In the genomic region with DNA sequence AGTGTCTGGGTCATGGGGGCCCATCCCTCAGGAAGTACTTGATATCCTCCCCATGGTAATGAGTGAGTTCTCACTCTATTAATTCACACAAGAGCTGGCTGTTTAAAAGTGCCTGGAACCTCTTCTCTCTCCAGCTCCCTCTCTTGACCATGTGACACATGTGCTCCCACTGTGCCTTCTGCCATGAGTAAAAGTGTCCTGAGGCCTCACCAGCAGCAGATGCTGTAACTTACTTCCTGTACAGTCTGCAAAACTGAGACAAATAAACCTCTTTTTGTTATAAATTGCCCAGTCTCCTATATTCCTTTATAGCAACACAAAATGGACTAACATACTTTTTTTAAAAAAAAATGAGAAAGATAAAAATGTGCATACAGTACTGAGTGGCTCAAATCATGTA, we compare ENCODE assay signal across 33 cellular contexts. TPM values are rescaled to one million over a fixed set of nuclear protein-coding genes. Genes with fewer than 3 reads are reported as not detected.
DNase-seq lines count a peak whose midpoint lies in the region; ATAC-seq, FAIRE-seq and TF ChIP-seq lines count a peak whose summit lies in the region.
"Had no signal": no experiment of that assay in that cellular context is flagged by ENCODE, and none has a peak within 500 bp of the region (broad histone marks: within the 10 kb centered on the region; RNA-seq: fewer than 3 reads in every experiment).

No MANE protein-coding gene starts in this region.

- H3K79me2 ChIP-seq in HepG2 (ENCODE audit: insufficient read depth, low read length): peaks cover 95% of the 10 kb centered on the region

- H4K20me1 ChIP-seq in HepG2 (ENCODE audit: insufficient read depth, low read length): peaks cover 96% of the 10 kb centered on the region

- no peaks in the 10 kb centered on the region for H3K27me3 Mint-ChIP-seq in central memory CD8-positive, alpha-beta T cell
- H3K27me3 Mint-ChIP-seq in type B pancreatic cell (no peaks in the 10 kb centered on the region), T-cell (no peaks in the 10 kb centered on the region)
- H3K27me3 Mint-ChIP-seq: activated B cell treated with CpG ODN at 0.5 μM for 24 hours; dendritic cell treated with granulocyte-macrophage colony-stimulating factor and Interleukin-4, amounts not matched to agents 40 ng/mL and 50 ng/mL, for 4 days; naive thymus-derived CD8-positive, alpha-beta T cell had no signal

- TSS peak; percentile 22 for BruUV-seq in HepG2 (replicated peaks; lab: Mats Ljungman, UMichigan)

- no peak overlapping the region for H3K4me2 ChIP-seq in HepG2 (ENCODE audit: low read depth, low read length)
- H3K4me2 ChIP-seq: KMS-11 had no signal

- TF ChIP-seq RAD21 in HepG2 (CRISPR knock-in tag; IDR thresholded peaks at IDR 0.05): no peak
- no peak for TF ChIP-seq RAD21 in Ishikawa (IDR thresholded peaks at IDR 0.05; ENCODE audit: low read depth)

- H3K4me1 ChIP-seq in HepG2 (ENCODE audit: insufficient read depth, low read length): peaks cover 42% of the 10 kb centered on the region
- H3K4me1 ChIP-seq in right lobe of liver: peaks cover 0 to 16% (median 6%) of the 10 kb centered on the region in 4 donors
- H3K4me1 ChIP-seq in kidney (ENCODE audit: control insufficient read depth in 1 of 2, insufficient read depth in 1 of 2, low read depth in 1 of 2, low read length in 2 of 2): peaks cover 3 to 5% of the 10 kb centered on the region in 2 donors

- peaks cover 34% of the 10 kb centered on the region for H3K36me3 Mint-ChIP-seq in central memory CD8-positive, alpha-beta T cell (ENCODE audit: insufficient read depth)
- H3K36me3 Mint-ChIP-seq in type B pancreatic cell (peaks cover 26% of the 10 kb centered on the region), T-cell (peaks cover 44% of the 10 kb centered on the region)

- peaks cover 54% of the 10 kb centered on the region for H3K4me1 Mint-ChIP-seq in central memory CD8-positive, alpha-beta T cell
- H3K4me1 Mint-ChIP-seq in type B pancreatic cell (ENCODE audit: unreplicated experiment) (peaks cover 25% of the 10 kb centered on the region), T-cell (peaks cover 58 to 63% (median 62%) of the 10 kb centered on the region in 3 donors)

- H3K4me3 ChIP-seq in HepG2 (replicated peaks in 1 of 3; ENCODE audit: insufficient read depth in 1 of 3, low read depth in 2 of 3, low read length in 3 of 3) (no peak overlapping the region), right lobe of liver (no peak overlapping the region), kidney (ENCODE audit: low read length in 2 of 2) (no peak overlapping the region)
- H3K4me3 ChIP-seq: body of pancreas, esophagus squamous epithelium, heart right ventricle, lower lobe of right lung, MG63, psoas muscle, sigmoid colon, tibial artery had no signal

- H3K36me3 ChIP-seq in HepG2 (replicated peaks in 1 of 2; ENCODE audit: control insufficient read depth in 1 of 2, insufficient read depth in 2 of 2, low read length in 2 of 2): peaks cover 6 to 50% of the 10 kb centered on the region in 2 experiments
- H3K36me3 ChIP-seq in right lobe of liver: peaks cover 0 to 19% (median 4%) of the 10 kb centered on the region in 4 donors
- H3K36me3 ChIP-seq in kidney (ENCODE audit: control insufficient read depth in 1 of 2, insufficient read depth in 2 of 2, low read length in 2 of 2): peaks cover 0 to 8% of the 10 kb centered on the region in 2 donors

- DNase-seq in HepG2 (ENCODE audit: low spot score) (peak; percentile 13), right lobe of liver (no peak), type B pancreatic cell (ENCODE audit: extremely low spot score, unreplicated experiment) (no peak), kidney (no peak), T-cell (no peak)
- no peak for DNase-seq in central memory CD8-positive, alpha-beta T cell (ENCODE audit: low spot score in 2 of 2)
- DNase-seq: activated B cell treated with CpG ODN at 0.5 μM for 24 hours; activated CD4-positive, alpha-beta T cell treated with anti-CD3 and anti-CD28 coated beads, Interleukin-2, amount 50 U/mL, for 48 hours; activated naive CD4-positive, alpha-beta T cell treated with anti-CD3 and anti-CD28 coated beads for 36 hours; body of pancreas; COR-L47; DMS79 treated with DMSO at 0.1 percent for 48 hours; esophagus squamous epithelium; foreskin keratinocyte; GDM1; heart right ventricle; lower lobe of right lung; MG63; naive thymus-derived CD8-positive, alpha-beta T cell; NCI-H1417; NCI-H2081; NCI-H345; psoas muscle; sigmoid colon; stimulated activated CD4-positive, alpha-beta T cell treated with anti-CD3 and anti-CD28 coated beads, Interleukin-12 subunit alpha, Interleukin-12 subunit beta, amount 100 ng/mL, for 4 hours; stimulated activated CD4-positive, alpha-beta T cell treated with anti-CD3 and anti-CD28 coated beads, Interleukin-2, amount 100 ng/mL, for 48 hours; SW 1271; T1000; tibial artery had no signal

- H3K9me3 Mint-ChIP-seq in central memory CD8-positive, alpha-beta T cell: no peaks in the 10 kb centered on the region
- H3K9me3 Mint-ChIP-seq in type B pancreatic cell (no peaks in the 10 kb centered on the region), T-cell (no peaks in the 10 kb centered on the region)
- H3K9me3 Mint-ChIP-seq: activated B cell treated with CpG ODN at 0.5 μM for 24 hours; activated naive CD4-positive, alpha-beta T cell treated with anti-CD3 and anti-CD28 coated beads for 36 hours; dendritic cell treated with granulocyte-macrophage colony-stimulating factor and Interleukin-4, amounts not matched to agents 40 ng/mL and 50 ng/mL, for 4 days; naive thymus-derived CD8-positive, alpha-beta T cell had no signal

- H3K9ac ChIP-seq in HepG2 (ENCODE audit: insufficient read depth, low read depth, low read length): no peak overlapping the region
- H3K9ac ChIP-seq in kidney (ENCODE audit: low read length in 2 of 2): no peak overlapping the region
- H3K9ac ChIP-seq: KMS-11 had no signal

- H2AFZ ChIP-seq in HepG2 (ENCODE audit: low read length): no peak overlapping the region

- intact Hi-C loops in HepG2 (cut with micrococcal nuclease; ENCODE audit: unreplicated experiment) (no loop called here), right lobe of liver (cut with DNase I) (no loop called here), kidney (cut with DNase I) (no loop called here)

- in situ Hi-C loops in HepG2 (cut with HindIII; ENCODE audit: extremely low pct_ligation_motif_present, low pct_unique_long_range_greater_than_20kb): no loop called here

- TF ChIP-seq POLR2A in HepG2 (IDR thresholded peaks at IDR 0.05; ENCODE audit: insufficient read depth in 1 of 2, low read depth in 2 of 2, low read length in 2 of 2) (no peak), right lobe of liver (IDR thresholded peaks at IDR 0.05) (no peak)

- CTCF ChIA-PET in HepG2 (lab: Yijun Ruan, JAX; ENCODE audit: low intra/inter-chr PET ratio, low total read pairs) (no interaction called here), T-cell (lab: Charles Lee) (interaction anchor here in 1 of 2 donors (0.5 kb wide), 1 partner anchor 8 kb away, joined by 3 read pairs; no protein-coding TSS in a partner anchor)

- ATAC-seq in HepG2 (peak; percentile 37), right lobe of liver (no peak), T-cell (replicated peaks in 1 of 4) (no peak)
- ATAC-seq in central memory CD8-positive, alpha-beta T cell (replicated peaks; ENCODE audit: extremely low read depth, poor library complexity, severe bottlenecking): no peak
- ATAC-seq: body of pancreas; foreskin keratinocyte; lower lobe of right lung; naive thymus-derived CD8-positive, alpha-beta T cell; psoas muscle had no signal

- no peak overlapping the region for H3K4me3 Mint-ChIP-seq in central memory CD8-positive, alpha-beta T cell
- no peak overlapping the region for H3K4me3 Mint-ChIP-seq in type B pancreatic cell
- no peak overlapping the region for H3K4me3 Mint-ChIP-seq in T-cell
- H3K4me3 Mint-ChIP-seq: activated B cell treated with CpG ODN at 0.5 μM for 24 hours; activated naive CD4-positive, alpha-beta T cell treated with anti-CD3 and anti-CD28 coated beads for 36 hours; dendritic cell treated with granulocyte-macrophage colony-stimulating factor and Interleukin-4, amounts not matched to agents 40 ng/mL and 50 ng/mL, for 4 days had no signal

- POLR2A ChIA-PET in HepG2 (lab: Yijun Ruan, JAX) (interaction anchor here (2.3 kb wide), 1 partner anchor 24 kb away, joined by 10 read pairs; a partner anchor contains a TSS), T-cell (lab: Charles Lee) (no interaction called here)

- TF ChIP-seq CTCF in HepG2 (CRISPR knock-in tag; IDR thresholded peaks at IDR 0.05) (no peak), right lobe of liver (IDR thresholded peaks at IDR 0.05) (no peak), type B pancreatic cell (conservative IDR thresholded peaks at IDR 0.05) (no peak), kidney (IDR thresholded peaks at IDR 0.05; ENCODE audit: borderline replicate concordance, extremely low read depth, insufficient read depth) (no peak)

- H3K27me3 ChIP-seq in HepG2 (ENCODE audit: control insufficient read depth in 1 of 2, insufficient read depth in 2 of 2, low read length in 2 of 2) (no peaks in the 10 kb centered on the region), right lobe of liver (no peaks in the 10 kb centered on the region)
- H3K27me3 ChIP-seq: body of pancreas, esophagus squamous epithelium, foreskin keratinocyte, heart right ventricle, MG63, sigmoid colon, tibial artery had no signal

- H3K27ac ChIP-seq in HepG2 (ENCODE audit: extremely low read length, insufficient read depth, low read length): no peak overlapping the region
- H3K27ac ChIP-seq in right lobe of liver: no peak overlapping the region
- no peak overlapping the region for H3K27ac ChIP-seq in kidney (ENCODE audit: low read depth in 2 of 2, low read length in 2 of 2)
- H3K27ac ChIP-seq: body of pancreas, esophagus squamous epithelium, foreskin keratinocyte, heart right ventricle, KMS-11, lower lobe of right lung, psoas muscle, sigmoid colon, tibial artery had no signal

- no peak for FAIRE-seq in HepG2 (lab: Jason Lieb, UNC)
- FAIRE-seq in kidney (lab: Jason Lieb, UNC): no peak
- FAIRE-seq: RCC 7860 had no signal

- peak overlapping the region; percentile 19 for H3K27ac Mint-ChIP-seq in central memory CD8-positive, alpha-beta T cell (ENCODE audit: low read depth)
- peak overlapping the region; percentile 31 for H3K27ac Mint-ChIP-seq in type B pancreatic cell
- H3K27ac Mint-ChIP-seq in T-cell: no peak overlapping the region
- H3K27ac Mint-ChIP-seq: activated B cell treated with CpG ODN at 0.5 μM for 24 hours; activated naive CD4-positive, alpha-beta T cell treated with anti-CD3 and anti-CD28 coated beads for 36 hours; dendritic cell treated with granulocyte-macrophage colony-stimulating factor and Interleukin-4, amounts not matched to agents 40 ng/mL and 50 ng/mL, for 4 days had no signal

- no peaks in the 10 kb centered on the region for H3K9me3 ChIP-seq in HepG2 (ENCODE audit: low read length)
- no peaks in the 10 kb centered on the region for H3K9me3 ChIP-seq in right lobe of liver
- H3K9me3 ChIP-seq in kidney (ENCODE audit: control insufficient read depth in 1 of 2, low read length in 2 of 2): no peaks in the 10 kb centered on the region
- H3K9me3 ChIP-seq: body of pancreas, esophagus squamous epithelium, heart right ventricle, lower lobe of right lung, MG63, psoas muscle, sigmoid colon, tibial artery had no signal

- TF ChIP-seq EP300 in HepG2 (IDR thresholded peaks at IDR 0.05; ENCODE audit: low read depth in 2 of 2, low read length in 2 of 2) (no peak), HepG2 (CRISPR knock-in tag; IDR thresholded peaks at IDR 0.05; ENCODE audit: borderline replicate concordance) (no peak), Ishikawa (IDR thresholded peaks at IDR 0.05; ENCODE audit: borderline replicate concordance) (no peak)

RNA-seq across cellular contexts. Expression of a gene that starts 24.0 kb away (rescaled TPM):
- 64.7 and 84.6 TPM in 2 replicates for total RNA-seq in HepG2 (2016; rRNA removed; fragmentation: Illumina TruSeq; extraction: Trizol)
- total RNA-seq in HepG2 (2016; cell fraction: cytosol; rRNA removed; fragmentation: Illumina TruSeq; extraction: Trizol; ENCODE audit: low read depth): 68.9 and 70.1 TPM in 2 replicates
- total RNA-seq in HepG2 (2016; cell fraction: insoluble cytoplasmic fraction; rRNA removed; fragmentation: Illumina TruSeq; extraction: Trizol): 57.0 and 74.5 TPM in 2 replicates
- 30.6 and 37.0 TPM in 2 replicates for total RNA-seq in HepG2 (2016; cell fraction: membrane; rRNA removed; fragmentation: Illumina TruSeq; extraction: Trizol)
- total RNA-seq in HepG2 (2016; cell fraction: nucleus; rRNA removed; fragmentation: Illumina TruSeq; extraction: Trizol): 99.1 and 105 TPM in 2 replicates
- 91.0 and 95.0 TPM in 2 replicates for polyA plus RNA-seq in HepG2 (2011; rRNA removed)
- 98.1 and 107 TPM in 2 replicates for polyA plus RNA-seq in HepG2 (2011; cell fraction: cytosol; rRNA removed)
- 116 and 134 TPM in 2 replicates for polyA plus RNA-seq in HepG2 (2011; cell fraction: nucleus; rRNA removed)
- polyA plus RNA-seq in HepG2 (2012): 83.5 and 85.2 TPM in 2 replicates
- 1.5 and 2.0 TPM in 2 replicates for polyA plus RNA-seq in HepG2 (2016; cell fraction: cytosol; fragmentation: Illumina TruSeq; extraction: Trizol; ENCODE audit: low read depth)
- 53.8 and 55.5 TPM in 2 replicates for polyA plus RNA-seq in HepG2 (2016; cell fraction: insoluble cytoplasmic fraction; fragmentation: Illumina TruSeq; extraction: Trizol; ENCODE audit: low read depth)
- 6.6 and 7.3 TPM in 2 replicates for polyA plus RNA-seq in HepG2 (2016; cell fraction: membrane; fragmentation: Illumina TruSeq; extraction: Trizol; ENCODE audit: low read depth)
- polyA plus RNA-seq in HepG2 (2016; cell fraction: nucleus; fragmentation: Illumina TruSeq; extraction: Trizol; ENCODE audit: insufficient read depth, low read depth): 59.9 and 64.4 TPM in 2 replicates
- polyA minus RNA-seq in HepG2 (2011; rRNA and poly(A)+ RNA removed; ENCODE audit: low replicate concordance): 428 and 564 TPM in 2 replicates
- 112 and 124 TPM in 2 replicates for polyA minus RNA-seq in HepG2 (2011; cell fraction: cytosol; rRNA and poly(A)+ RNA removed)
- 187 and 190 TPM in 2 replicates for polyA minus RNA-seq in HepG2 (2011; cell fraction: nucleus; rRNA and poly(A)+ RNA removed)
- 10 to 100 TPM; 30.9 to 51.6 (median 42.0) TPM for total RNA-seq in right lobe of liver
- 185 and 196 TPM in 2 replicates for total RNA-seq in type B pancreatic cell (ENCODE audit: low replicate concordance)
- 150 TPM for total RNA-seq in kidney
- 19.1 TPM for polyA plus RNA-seq in kidney (ENCODE audit: insufficient read depth, low read depth, low replicate concordance)
- 100 to 1,000 TPM; 146 to 229 (median 154) TPM for total RNA-seq in T-cell

Comparison
In these comparisons a context has a peak if more than half of its experiments do, and no peak if none do; other contexts are left out.
1. H3K27ac Mint-ChIP-seq: peak in central memory CD8-positive, alpha-beta T cell (single experiment) and type B pancreatic cell (single experiment); none in T-cell (0 of 2).